In genomic region chr2:223613017-223613950, GRCh38 we compare ENCODE assay signal across 8 cellular contexts. TPM values are rescaled to one million over a fixed set of nuclear protein-coding genes. Genes with fewer than 3 reads are reported as not detected.
DNase-seq lines count a peak whose midpoint lies in the region; ATAC-seq and TF ChIP-seq lines count a peak whose summit lies in the region.

No MANE protein-coding gene starts in this region.

- H3K56ac ChIP-seq in H9 (ENCODE audit: insufficient read length, low read depth, low read length), result no peak overlapping the region

- no peaks in the 10 kb centered on the region for H3K9me3 ChIP-seq in H9 (ENCODE audit: control insufficient read depth, low read depth, low read length)
- no peaks in the 10 kb centered on the region for H3K9me3 ChIP-seq in liver (ENCODE audit: control insufficient read depth in 4 of 4, low read length in 3 of 4)
- no peaks in the 10 kb centered on the region for H3K9me3 ChIP-seq in testis

- no peak overlapping the region for H2AK5ac ChIP-seq in H9 (ENCODE audit: insufficient read length, low read length)

- no peaks in the 10 kb centered on the region for H3K23me2 ChIP-seq in H9 (ENCODE audit: insufficient read length, low read depth, low read length, poor library complexity, severe bottlenecking)

- peak overlapping the region; percentile 40 to 75 for H3K4me3 Mint-ChIP-seq in H9

- H4K20me1 ChIP-seq in H9 (ENCODE audit: control insufficient read depth, insufficient read depth, insufficient read length), result no peaks in the 10 kb centered on the region

- no peak overlapping the region for H4K8ac ChIP-seq in H9 (replicated peaks; ENCODE audit: insufficient read length, low read depth, low read length)

- H3K27me3 ChIP-seq in H9 (ENCODE audit: insufficient read depth, low read length) (peaks cover 3% of the 10 kb centered on the region; the same call in 1 of the 2 replicates), dorsolateral prefrontal cortex (peaks cover 0 to 4% (median 0%) of the 10 kb centered on the region in 45 donors), liver (ENCODE audit: control insufficient read depth in 4 of 4, insufficient read depth in 4 of 4, low read length in 3 of 4) (peaks cover 0 to 9% (median 1%) of the 10 kb centered on the region in 4 donors), testis (no peaks in the 10 kb centered on the region)

- H3K27ac ChIP-seq in H9 (ENCODE audit: insufficient read length, low read depth, low read length) (no peak overlapping the region), dorsolateral prefrontal cortex (peak overlapping the region in 58 of 59 donors; percentile 15 to 95 (median 85)), liver (ENCODE audit: low read depth in 1 of 2, low read length in 2 of 2) (no peak overlapping the region), testis (peak overlapping the region in 1 of 2 donors; percentile 81)

- no peak overlapping the region for H3K14ac ChIP-seq in H9 (ENCODE audit: insufficient read depth, low read length)

- no peak for TF ChIP-seq CTCF in H9 (conservative IDR thresholded peaks at IDR 0.05)
- peak in 7 of 56 donors; percentile 4 to 25 (median 9) for TF ChIP-seq CTCF in dorsolateral prefrontal cortex (IDR thresholded peaks at IDR 0.05 in 54 of 56, conservative IDR thresholded peaks at IDR 0.05 in 2 of 56; ENCODE audit: low read depth in 1 of 56, partially characterized antibody in 56 of 56)
- no peak for TF ChIP-seq CTCF in liver (IDR thresholded peaks at IDR 0.05; ENCODE audit: low read depth, low read length, missing input control)
- TF ChIP-seq CTCF in testis (IDR thresholded peaks at IDR 0.05), result no peak

- H2BK20ac ChIP-seq in H9 (ENCODE audit: low read depth, low read length, poor library complexity, severe bottlenecking), result no peak overlapping the region

- H2BK5ac ChIP-seq in H9 (ENCODE audit: insufficient read length, low read length), result no peak overlapping the region

- H2BK120ac ChIP-seq in H9 (ENCODE audit: low read depth, low read length, poor library complexity, severe bottlenecking), result no peak overlapping the region

- no peak overlapping the region for H4K5ac ChIP-seq in H9 (ENCODE audit: insufficient read length, low read depth, low read length)

- peaks cover 84% of the 10 kb centered on the region for H3K27me3 Mint-ChIP-seq in H9 (ENCODE audit: low read depth)

- no peak for TF ChIP-seq POLR2A in testis (IDR thresholded peaks at IDR 0.05)

- H3K36me3 ChIP-seq in liver (ENCODE audit: control insufficient read depth in 4 of 4, insufficient read depth in 3 of 4, low read depth in 1 of 4, low read length in 3 of 4) (no peaks in the 10 kb centered on the region), testis (ENCODE audit: low read depth, missing control alignments) (no peaks in the 10 kb centered on the region)

- intact Hi-C loops in dorsolateral prefrontal cortex (cut with DNase I) (loop anchor here in 1 of 2 donors (10.0 kb wide), 1 partner anchor 628 kb away; no protein-coding TSS in a partner anchor), testis (cut with DNase I; ENCODE audit: low total_unique reads) (no loop called here)

- H3T11ph ChIP-seq in H9 (ENCODE audit: low read length), result no peak overlapping the region

- H2BK12ac ChIP-seq in H9 (ENCODE audit: insufficient read length, low read depth, low read length), result no peak overlapping the region

- H3K9me3 Mint-ChIP-seq in H9, result no peaks in the 10 kb centered on the region; a peak in 1 of 5 replicates

- H3K4me3 ChIP-seq in dorsolateral prefrontal cortex (peak overlapping the region; percentile 5 to 62 (median 43)), liver (ENCODE audit: low read depth in 1 of 3, low read length in 3 of 3) (no peak overlapping the region), testis (peak overlapping the region; percentile 12 to 29)

- H3K9ac ChIP-seq in H9 (ENCODE audit: extremely low read depth, insufficient read length, low read length) (no peak overlapping the region), liver (ENCODE audit: low read depth in 1 of 2, low read length in 2 of 2) (no peak overlapping the region)

- peaks cover 0 to 5% (median 0%) of the 10 kb centered on the region in 3 experiments; a peak in 3 of 7 replicates for H3K36me3 Mint-ChIP-seq in H9 (ENCODE audit: insufficient read depth in 1 of 3, low read depth in 3 of 3)

- ATAC-seq in GM18502 (IDR thresholded peaks at IDR 0.05; ENCODE audit: poor library complexity, unreplicated experiment), result no peak
- ATAC-seq in GM21737 (IDR thresholded peaks at IDR 0.05; ENCODE audit: unreplicated experiment), result no peak

- no peak overlapping the region for H2BK15ac ChIP-seq in H9 (ENCODE audit: low read depth, low read length)

- no peak for TF ChIP-seq RAD21 in liver (IDR thresholded peaks at IDR 0.05)

- peak overlapping the region in 2 of 3 experiments; percentile 56 to 79; a peak in 3 of 7 replicates for H3K27ac Mint-ChIP-seq in H9

- no peak overlapping the region for H2AFZ ChIP-seq in H9 (ENCODE audit: low read length)

- peaks cover 22 to 23% of the 10 kb centered on the region in 2 experiments for H3K4me1 Mint-ChIP-seq in H9

- WGBS in H9 (ENCODE audit: extremely low coverage, insufficient read length, low lambda C conversion rate), result no CpG with 5 or more reads among the region's 35 CpGs
- WGBS in liver, result 15% methylated on average over 35 of the region's 35 CpGs
- WGBS in testis, 2 donors, result 4% methylated on average over 23 to 35 of the region's 35 CpGs

- H3K4me2 ChIP-seq in H9 (ENCODE audit: insufficient read depth, insufficient read length, low read length), result peak overlapping the region; percentile 3

- no peak overlapping the region for H3K4ac ChIP-seq in H9 (ENCODE audit: low read depth, low read length)

- DNase-seq in H9 (peak; percentile 82), NCI-H748 treated with DMSO at 0.1 percent for 48 hours (lab: John Stamatoyannopoulos, UW) (peak; percentile 86), dorsolateral prefrontal cortex (peak; percentile 36 to 93 (median 83)), testis (peak; percentile 87), activated gamma-delta T cell (lab: John Stamatoyannopoulos, UW) (no peak)

- H3K79me2 ChIP-seq in H9 (ENCODE audit: insufficient read depth, low read length), result no peaks in the 10 kb centered on the region

- no peak overlapping the region for H4K91ac ChIP-seq in H9 (ENCODE audit: insufficient read length, low read depth, low read length)

- no peak overlapping the region for H3K18ac ChIP-seq in H9 (ENCODE audit: insufficient read length, low read depth, low read length)

- no peaks in the 10 kb centered on the region for H3K79me1 ChIP-seq in H9 (ENCODE audit: insufficient read depth, low read depth, low read length, poor library complexity, severe bottlenecking)

- H3K4me1 ChIP-seq in H9 (ENCODE audit: insufficient read depth, low read length), result no peaks in the 10 kb centered on the region; the same call in 1 of the 2 replicates
- H3K4me1 ChIP-seq in liver (ENCODE audit: control insufficient read depth in 4 of 4, insufficient read depth in 4 of 4, low read length in 3 of 4), result no peaks in the 10 kb centered on the region
- H3K4me1 ChIP-seq in testis, result peaks cover 5% of the 10 kb centered on the region

- H3K23ac ChIP-seq in H9 (ENCODE audit: insufficient read length, low read depth, low read length), result no peak overlapping the region

TF ChIP-seq in liver, 16 proteins besides CTCF, POLR2A, EP300 and RAD21:
- no peak for TF ChIP-seq REST (IDR thresholded peaks at IDR 0.05)
- peak; percentile 42 to 53 for TF ChIP-seq JUND (IDR thresholded peaks at IDR 0.05)

RNA-seq across cellular contexts. Expression of gene SCG2, which starts 11.1 kb away (rescaled TPM):
- total RNA-seq in H9 (2021) (3.4 and 4.4 TPM in 2 replicates), dorsolateral prefrontal cortex (100 to 1,000 TPM in 19 of 120 experiments, 10 to 100 TPM in 101; 13.3 to 137 (median 66.8) TPM), liver (not detected), testis (under 1 TPM; 0.31 to 0.43 TPM)
- polyA plus RNA-seq in liver (not detected), testis (ENCODE audit: insufficient read depth, low read depth, low replicate concordance) (1.2 TPM)

Comparison
In these comparisons a context has a peak if more than half of its experiments do, and no peak if none do; other contexts are left out.
1. H3K27ac ChIP-seq: peak in dorsolateral prefrontal cortex (58 of 59); none in H9 (single experiment) and liver (0 of 2).
2. H3K4me3 ChIP-seq: peak in dorsolateral prefrontal cortex (59 of 59) and testis (2 of 2); none in liver (0 of 3).